In genomic region chr22:23281406-23282088, GRCh38 we compare ENCODE assay signal across 8 cellular contexts.
DNase-seq lines count a peak whose midpoint lies in the region; ATAC-seq and TF ChIP-seq lines count a peak whose summit lies in the region.

No MANE protein-coding gene starts in this region.

- H2BK15ac ChIP-seq in H9 (ENCODE audit: low read depth, low read length) (no peak overlapping the region), mesendoderm (replicated peaks; ENCODE audit: low read depth) (no peak overlapping the region)

- no peak overlapping the region for H3K4me3 ChIP-seq in effector memory CD4-positive, alpha-beta T cell (ENCODE audit: insufficient read depth, low read depth, low read length, poor library complexity, severe bottlenecking)
- H3K4me3 ChIP-seq in mesendoderm (ENCODE audit: low read length), result no peak overlapping the region

- H3K4me1 ChIP-seq in H9 (ENCODE audit: insufficient read depth, low read length), result no peaks in the 10 kb centered on the region
- peaks cover 6% of the 10 kb centered on the region for H3K4me1 ChIP-seq in effector memory CD4-positive, alpha-beta T cell (ENCODE audit: control insufficient read depth, insufficient read depth, low read length, poor library complexity, severe bottlenecking)
- H3K4me1 ChIP-seq in mesendoderm (ENCODE audit: control insufficient read depth, low read depth, low read length), result no peaks in the 10 kb centered on the region

- H3K14ac ChIP-seq in H9 (ENCODE audit: insufficient read depth, low read length), result no peak overlapping the region

- peaks cover 31% of the 10 kb centered on the region for H3K36me3 ChIP-seq in effector memory CD4-positive, alpha-beta T cell (ENCODE audit: control insufficient read depth, insufficient read depth, low read length)
- peaks cover 2% of the 10 kb centered on the region for H3K36me3 ChIP-seq in mesendoderm (ENCODE audit: control insufficient read depth, insufficient read depth, low read length)

- H3K27ac Mint-ChIP-seq in H9, result peak overlapping the region in 1 of 3 experiments; percentile 64; a peak in 1 of 7 replicates
- H3K27ac Mint-ChIP-seq in activated CD8-positive, alpha-beta T cell treated with anti-CD3 and anti-CD28 coated beads, Interleukin-2, amount 10 ng/mL, durations not matched to agents 7 days and 5 days, result peak overlapping the region; percentile 68

- H4K5ac ChIP-seq in H9 (ENCODE audit: insufficient read length, low read depth, low read length) (no peak overlapping the region), mesendoderm (ENCODE audit: low read length) (no peak overlapping the region)

- no peaks in the 10 kb centered on the region for H3K9me3 ChIP-seq in H9 (ENCODE audit: control insufficient read depth, low read depth, low read length)
- no peaks in the 10 kb centered on the region for H3K9me3 ChIP-seq in effector memory CD4-positive, alpha-beta T cell (ENCODE audit: control insufficient read depth, low read length)

- no peaks in the 10 kb centered on the region; a peak in 2 of 5 replicates for H3K9me3 Mint-ChIP-seq in H9
- no peaks in the 10 kb centered on the region for H3K9me3 Mint-ChIP-seq in activated CD8-positive, alpha-beta T cell treated with anti-CD3 and anti-CD28 coated beads, Interleukin-2, amount 10 ng/mL, durations not matched to agents 7 days and 5 days (ENCODE audit: insufficient read depth)

- H2BK120ac ChIP-seq in H9 (ENCODE audit: low read depth, low read length, poor library complexity, severe bottlenecking) (no peak overlapping the region), mesendoderm (ENCODE audit: low read depth, low read length) (no peak overlapping the region)

- POLR2A ChIA-PET in activated CD8-positive, alpha-beta T cell treated with anti-CD3 and anti-CD28 coated beads, Interleukin-2, amount 10 ng/mL, durations not matched to agents 7 days and 5 days (lab: Charles Lee), result no interaction called here

- H2AFZ ChIP-seq in H9 (ENCODE audit: low read length), result no peak overlapping the region

- ATAC-seq in activated CD8-positive, alpha-beta T cell treated with anti-CD3 and anti-CD28 coated beads, Interleukin-2, amount 10 ng/mL, durations not matched to agents 7 days and 5 days, result peak; percentile 74
- no peak for ATAC-seq in GM21390 (IDR thresholded peaks at IDR 0.05; ENCODE audit: unreplicated experiment)

- H2AK5ac ChIP-seq in H9 (ENCODE audit: insufficient read length, low read length) (no peak overlapping the region), mesendoderm (ENCODE audit: low read length) (peak overlapping the region; percentile 88)

- H3T11ph ChIP-seq in H9 (ENCODE audit: low read length), result no peak overlapping the region

- no CpG with 5 or more reads among the region's 21 CpGs for WGBS in H9 (ENCODE audit: extremely low coverage, insufficient read length, low lambda C conversion rate)
- no CpG with 5 or more reads among the region's 21 CpGs for WGBS in mesendoderm (ENCODE audit: extremely low coverage, insufficient coverage, low lambda C conversion rate)

- no peak overlapping the region for H3K4me3 Mint-ChIP-seq in H9
- no peak overlapping the region for H3K4me3 Mint-ChIP-seq in activated CD8-positive, alpha-beta T cell treated with anti-CD3 and anti-CD28 coated beads, Interleukin-2, amount 10 ng/mL, durations not matched to agents 7 days and 5 days

- H3K18ac ChIP-seq in H9 (ENCODE audit: insufficient read length, low read depth, low read length), result no peak overlapping the region
- no peak overlapping the region for H3K18ac ChIP-seq in mesendoderm (ENCODE audit: low read length)

- no peaks in the 10 kb centered on the region for H3K79me2 ChIP-seq in H9 (ENCODE audit: insufficient read depth, low read length)
- no peaks in the 10 kb centered on the region for H3K79me2 ChIP-seq in mesendoderm (ENCODE audit: control insufficient read depth, insufficient read depth, low read length)

- H3K23ac ChIP-seq in H9 (ENCODE audit: insufficient read length, low read depth, low read length) (no peak overlapping the region), mesendoderm (ENCODE audit: low read length) (no peak overlapping the region)

- H2BK5ac ChIP-seq in H9 (ENCODE audit: insufficient read length, low read length) (no peak overlapping the region), mesendoderm (ENCODE audit: low read length) (no peak overlapping the region)

- H3K27me3 ChIP-seq in H9 (ENCODE audit: insufficient read depth, low read length) (no peaks in the 10 kb centered on the region), mesendoderm (ENCODE audit: insufficient read depth, low read length, poor library complexity) (no peaks in the 10 kb centered on the region)
- H3K27me3 ChIP-seq in effector memory CD4-positive, alpha-beta T cell (replicated peaks; ENCODE audit: control insufficient read depth, insufficient read depth, low read length, poor library complexity, severe bottlenecking), result no peaks in the 10 kb centered on the region

- H3K4me1 Mint-ChIP-seq in H9, result 0 out of 4 replicates have a peak, but pooled peaks cover 0 to 2% of the 10 kb centered on the region in 2 experiments
- peaks cover 26% of the 10 kb centered on the region for H3K4me1 Mint-ChIP-seq in activated CD8-positive, alpha-beta T cell treated with anti-CD3 and anti-CD28 coated beads, Interleukin-2, amount 10 ng/mL, durations not matched to agents 7 days and 5 days (ENCODE audit: low read depth)

- no peaks in the 10 kb centered on the region for H4K20me1 ChIP-seq in H9 (ENCODE audit: control insufficient read depth, insufficient read depth, insufficient read length)

- H3K36me3 Mint-ChIP-seq in H9 (ENCODE audit: insufficient read depth in 1 of 3, low read depth in 3 of 3), result peaks cover 8 to 64% (median 53%) of the 10 kb centered on the region in 3 experiments; a peak in 6 of 7 replicates
- peaks cover 2% of the 10 kb centered on the region for H3K36me3 Mint-ChIP-seq in activated CD8-positive, alpha-beta T cell treated with anti-CD3 and anti-CD28 coated beads, Interleukin-2, amount 10 ng/mL, durations not matched to agents 7 days and 5 days (ENCODE audit: low read depth)

- DNase-seq in AML-193 (lab: John Stamatoyannopoulos, UW), result peak; percentile 24
- DNase-seq in H9, result peak; percentile 89
- peak; percentile 20 for DNase-seq in NCI-H748 treated with DMSO at 0.1 percent for 48 hours (lab: John Stamatoyannopoulos, UW)
- DNase-seq in activated CD8-positive, alpha-beta T cell treated with anti-CD3 and anti-CD28 coated beads, Interleukin-2, amount 10 ng/mL, durations not matched to agents 7 days and 5 days, result peak; percentile 87
- DNase-seq in effector memory CD4-positive, alpha-beta T cell, result peak; percentile 50 to 71 (median 61)
- peak; percentile 88 for DNase-seq in mesendoderm
- peak; percentile 56 for DNase-seq in stimulated activated CD8-positive, alpha-beta memory T cell treated with anti-CD3 and anti-CD28 coated beads, Interleukin-12 subunit alpha, Interleukin-12 subunit beta, amount 100 ng/mL, for 24 hours (ENCODE audit: extremely low read depth)

- H3K4ac ChIP-seq in H9 (ENCODE audit: low read depth, low read length) (no peak overlapping the region), mesendoderm (ENCODE audit: low read depth, low read length) (no peak overlapping the region)

- no peak overlapping the region for H2BK12ac ChIP-seq in H9 (ENCODE audit: insufficient read length, low read depth, low read length)

- no peaks in the 10 kb centered on the region for H3K27me3 Mint-ChIP-seq in H9 (ENCODE audit: low read depth)
- H3K27me3 Mint-ChIP-seq in activated CD8-positive, alpha-beta T cell treated with anti-CD3 and anti-CD28 coated beads, Interleukin-2, amount 10 ng/mL, durations not matched to agents 7 days and 5 days (ENCODE audit: low read depth), result no peaks in the 10 kb centered on the region

- H4K91ac ChIP-seq in H9 (ENCODE audit: insufficient read length, low read depth, low read length), result no peak overlapping the region

- H4K8ac ChIP-seq in H9 (replicated peaks; ENCODE audit: insufficient read length, low read depth, low read length), result no peak overlapping the region
- H4K8ac ChIP-seq in mesendoderm (ENCODE audit: low read depth, low read length), result no peak overlapping the region

- H3K56ac ChIP-seq in H9 (ENCODE audit: insufficient read length, low read depth, low read length), result no peak overlapping the region
- H3K56ac ChIP-seq in mesendoderm (ENCODE audit: low read length), result peak overlapping the region; percentile 49

- TF ChIP-seq CTCF in H9 (conservative IDR thresholded peaks at IDR 0.05), result peak; percentile 97

- CTCF ChIA-PET in activated CD8-positive, alpha-beta T cell treated with anti-CD3 and anti-CD28 coated beads, Interleukin-2, amount 10 ng/mL, durations not matched to agents 7 days and 5 days (lab: Charles Lee), result interaction anchor here (0.6 to 11.4 kb wide), 37 partner anchors 9 to 397 kb away, joined by 3 to 280 read pairs (median 5); partner anchors contain the start of genes BCR and RAB36

- H2BK20ac ChIP-seq in H9 (ENCODE audit: low read depth, low read length, poor library complexity, severe bottlenecking), result no peak overlapping the region

- H3K79me1 ChIP-seq in H9 (ENCODE audit: insufficient read depth, low read depth, low read length, poor library complexity, severe bottlenecking) (no peaks in the 10 kb centered on the region), mesendoderm (ENCODE audit: low read length) (peaks cover 2% of the 10 kb centered on the region)

- H3K4me2 ChIP-seq in H9 (ENCODE audit: insufficient read depth, insufficient read length, low read length), result no peak overlapping the region
- no peak overlapping the region for H3K4me2 ChIP-seq in mesendoderm (ENCODE audit: low read length)

- no peak overlapping the region for H3K9ac ChIP-seq in H9 (ENCODE audit: extremely low read depth, insufficient read length, low read length)
- no peak overlapping the region for H3K9ac ChIP-seq in mesendoderm (ENCODE audit: low read length)

- no peak overlapping the region for H3K27ac ChIP-seq in H9 (ENCODE audit: insufficient read length, low read depth, low read length)
- H3K27ac ChIP-seq in effector memory CD4-positive, alpha-beta T cell (ENCODE audit: insufficient read depth, low read length, poor library complexity, severe bottlenecking), result peak overlapping the region; percentile 6
- no peak overlapping the region for H3K27ac ChIP-seq in mesendoderm (ENCODE audit: low read depth, low read length)

- no peaks in the 10 kb centered on the region for H3K23me2 ChIP-seq in H9 (ENCODE audit: insufficient read length, low read depth, low read length, poor library complexity, severe bottlenecking)

Comparison
In these comparisons a context has a peak if more than half of its experiments do, and no peak if none do; other contexts are left out.
1. DNase-seq: peak in every context shown above with its lines; median percentile 89 in H9; 88 in mesendoderm; 87 in activated CD8-positive, alpha-beta T cell treated with anti-CD3 and anti-CD28 coated beads, Interleukin-2, amount 10 ng/mL, durations not matched to agents 7 days and 5 days; 61 in effector memory CD4-positive, alpha-beta T cell; 56 in stimulated activated CD8-positive, alpha-beta memory T cell treated with anti-CD3 and anti-CD28 coated beads, Interleukin-12 subunit alpha, Interleukin-12 subunit beta, amount 100 ng/mL, for 24 hours; 24 in AML-193; 20 in NCI-H748 treated with DMSO at 0.1 percent for 48 hours.